8 cellular contexts compared by ENCODE assay signal in the genomic region with DNA sequence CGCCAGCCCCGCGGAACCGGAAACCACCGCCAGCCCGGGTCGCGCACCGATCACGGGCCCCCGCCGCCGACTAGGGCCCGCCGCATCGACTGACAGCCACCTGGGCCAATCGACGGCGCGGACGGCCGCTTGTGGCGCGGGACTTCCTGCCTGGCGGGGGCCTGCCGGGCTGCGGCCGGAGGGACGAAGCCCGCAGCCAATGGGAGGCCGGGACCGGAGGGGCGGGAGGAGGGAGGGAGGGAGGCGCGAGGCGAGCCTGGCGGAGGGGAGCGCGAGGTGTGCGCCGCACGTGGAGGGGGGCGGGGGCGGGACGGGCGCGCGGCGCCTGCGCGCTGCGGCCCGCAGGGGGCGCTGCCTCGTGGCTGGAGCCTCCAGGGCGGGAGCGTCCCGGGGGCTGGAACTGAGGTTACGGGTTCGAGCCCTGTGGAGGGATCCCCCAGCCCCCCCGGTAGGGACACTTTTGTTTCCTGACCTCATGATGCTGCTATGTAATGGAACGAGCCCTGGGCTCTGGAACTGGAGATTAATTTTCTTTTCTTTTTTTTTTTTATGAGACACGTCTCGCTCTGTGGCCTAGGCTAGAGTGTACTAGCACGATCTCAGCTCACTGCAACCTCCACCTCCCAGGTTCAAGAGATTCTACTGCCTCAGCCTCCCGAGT. TPM values are rescaled to one million over a fixed set of nuclear protein-coding genes. Genes with fewer than 3 reads are reported as not detected.
DNase-seq lines count a peak whose midpoint lies in the region; ATAC-seq and TF ChIP-seq lines count a peak whose summit lies in the region.

Gene MLLT1 (minus strand): TSS at position 45 of the 661 bp plus-strand sequence. CDS start 191 bp downstream, outside the sequence.

- intact Hi-C loops in activated CD4-positive, alpha-beta T cell treated with anti-CD3 and anti-CD28 coated beads for 36 hours (cut with DNase I, micrococcal nuclease), result loop anchor here in 1 of 2 experiments (1.0 to 2.0 kb wide), 13 partner anchors 81 to 583 kb away; partner anchors contain the start of genes CATSPERD, CLPP, DUS3L and GTF2F1

- H3K4me3 Mint-ChIP-seq in activated CD4-positive, alpha-beta T cell treated with anti-CD3 and anti-CD28 coated beads for 36 hours, result peak within 1 kb of the TSS; percentile 98
- peak within 1 kb of the TSS; percentile 96 for H3K4me3 Mint-ChIP-seq in chondrocyte (ENCODE audit: unreplicated experiment)

- peak; percentile 88 for TF ChIP-seq CTCF in chondrocyte (IDR thresholded peaks at IDR 0.05)

- POLR2A ChIA-PET in activated CD4-positive, alpha-beta T cell treated with anti-CD3 and anti-CD28 coated beads for 36 hours (lab: Charles Lee), result no interaction called here

- H3K27me3 Mint-ChIP-seq in activated CD4-positive, alpha-beta T cell treated with anti-CD3 and anti-CD28 coated beads for 36 hours, result peaks cover 2% of the 10 kb centered on the region
- no peaks in the 10 kb centered on the region for H3K27me3 Mint-ChIP-seq in chondrocyte (ENCODE audit: low read depth)

- peak; percentile 95 for ATAC-seq in GM19043 (IDR thresholded peaks at IDR 0.05; ENCODE audit: low read depth, unreplicated experiment)
- peak; percentile 92 for ATAC-seq in HG03432 (IDR thresholded peaks at IDR 0.05; ENCODE audit: unreplicated experiment)
- ATAC-seq in activated CD4-positive, alpha-beta T cell treated with anti-CD3 and anti-CD28 coated beads for 36 hours, result peak; percentile 98

- peak; percentile 78 to 87 for DNase-seq in AML-193 (lab: John Stamatoyannopoulos, UW)
- peak; percentile 88 to 97 for DNase-seq in NCI-H524 (lab: John Stamatoyannopoulos, UW)
- peak; percentile 98 for DNase-seq in activated CD4-positive, alpha-beta T cell treated with anti-CD3 and anti-CD28 coated beads for 36 hours
- DNase-seq in chondrocyte (ENCODE audit: low spot score), result peak; percentile 98
- DNase-seq in kidney glomerular epithelial cell (lab: John Stamatoyannopoulos, UW), result peak; percentile 85
- DNase-seq in stimulated activated CD4-positive, alpha-beta T cell treated with anti-CD3 and anti-CD28 coated beads, Interleukin-1b, Interleukin-23, amount 100 ng/mL, for 1 hour (ENCODE audit: low read depth in 2 of 2), result peak; percentile 92 to 93

- H3K9me3 Mint-ChIP-seq in activated CD4-positive, alpha-beta T cell treated with anti-CD3 and anti-CD28 coated beads for 36 hours (ENCODE audit: low read depth), result no peaks in the 10 kb centered on the region
- H3K9me3 Mint-ChIP-seq in chondrocyte (ENCODE audit: low read depth), result no peaks in the 10 kb centered on the region

- peak within 1 kb of the TSS; percentile 93 for H3K27ac Mint-ChIP-seq in activated CD4-positive, alpha-beta T cell treated with anti-CD3 and anti-CD28 coated beads for 36 hours
- peak within 1 kb of the TSS; percentile 73 for H3K27ac Mint-ChIP-seq in chondrocyte (ENCODE audit: unreplicated experiment)

- CTCF ChIA-PET in activated CD4-positive, alpha-beta T cell treated with anti-CD3 and anti-CD28 coated beads for 36 hours (lab: Charles Lee), result interaction anchor here (0.6 kb wide), 2 partner anchors 122 to 236 kb away, joined by 3 to 5 read pairs; no protein-coding TSS in a partner anchor

- H3K36me3 Mint-ChIP-seq in activated CD4-positive, alpha-beta T cell treated with anti-CD3 and anti-CD28 coated beads for 36 hours (ENCODE audit: low read depth), result peaks cover 15% of the 10 kb centered on the region
- H3K36me3 Mint-ChIP-seq in chondrocyte (ENCODE audit: low read depth), result no peaks in the 10 kb centered on the region

- peaks cover 38% of the 10 kb centered on the region for H3K4me1 Mint-ChIP-seq in activated CD4-positive, alpha-beta T cell treated with anti-CD3 and anti-CD28 coated beads for 36 hours
- H3K4me1 Mint-ChIP-seq in chondrocyte (ENCODE audit: low read depth), result peaks cover 40% of the 10 kb centered on the region

RNA-seq across cellular contexts. Expression of gene MLLT1, which starts in this region (rescaled TPM):
- 10 to 100 TPM; 45.0 to 46.6 TPM for total RNA-seq in activated CD4-positive, alpha-beta T cell treated with anti-CD3 and anti-CD28 coated beads for 36 hours
- total RNA-seq in chondrocyte, result 57.7 to 61.2 TPM (median 60.9 TPM) in 3 replicates

Comparison
In these comparisons a context has a peak if more than half of its experiments do, and no peak if none do; other contexts are left out.
1. Peak in every context shown above with its lines: DNase-seq and ATAC-seq.